Comparison of ENCODE assay signal across 27 cellular contexts in the genomic region with DNA sequence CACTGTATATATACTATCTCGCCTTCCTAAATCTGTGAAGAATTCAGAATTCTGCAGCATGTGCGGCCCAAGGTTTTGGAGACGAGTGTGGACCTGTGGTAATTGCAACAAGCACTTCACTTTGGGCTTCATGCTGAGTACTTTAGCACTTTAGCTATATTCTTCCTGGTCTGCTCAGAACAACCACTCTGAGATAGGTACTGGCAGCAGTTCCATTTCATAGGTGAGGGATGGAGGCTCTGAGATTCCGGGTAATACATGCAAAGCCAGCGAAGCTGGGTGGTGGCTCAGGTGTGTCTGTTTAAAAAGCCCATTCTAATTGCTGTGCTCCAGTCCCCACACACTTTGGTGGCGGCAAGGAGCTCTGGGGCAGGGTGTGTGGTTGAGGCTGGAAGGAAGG. TPM values are rescaled to one million over a fixed set of nuclear protein-coding genes. Genes with fewer than 3 reads are reported as not detected.
"Had no signal": no experiment of that assay in that cellular context is flagged by ENCODE, and none has a peak within 500 bp of the region (broad histone marks: within the 10 kb centered on the region; RNA-seq: fewer than 3 reads in every experiment).

No MANE protein-coding gene starts in this region.

- H3K36me3 ChIP-seq: MG63, Peyer's patch, SJCRH30 had no signal

- H3K4me2 ChIP-seq: PC-9 had no signal

- H3K27me3 ChIP-seq: MG63, Peyer's patch, SJCRH30 had no signal

- H3K4me1 ChIP-seq: Peyer's patch, SJCRH30 had no signal

- DNase-seq: IMR-90; Karpas-422; KG1; MG63; NCI-H1092; NCI-H1105 treated with DMSO at 0.1 percent for 48 hours; NCI-H1417 treated with DMSO at 0.1 percent for 48 hours; NCI-H146; NCI-H1694 treated with DMSO at 0.1 percent for 48 hours; NCI-H1930; NCI-H2081; NCI-H2227 treated with DMSO at 0.1 percent for 48 hours; NCI-H524; NCI-H526 treated with DMSO at 0.1 percent for 48 hours; NCI-H748 treated with DMSO at 0.1 percent for 48 hours; NK-92 treated with Interleukin-12 subunit alpha and Interleukin-12 subunit beta, amount 100 ng/mL, for 24 hours; PC-9; Peyer's patch; SHP77 treated with DMSO at 0.1 percent for 48 hours; SJCRH30; T-helper 1 cell had no signal

- H2AFZ ChIP-seq: PC-9 had no signal

- FAIRE-seq: HepG2 had no signal

- ATAC-seq: HepG2, Right ventricle myocardium inferior, SK-N-SH treated with all-trans-retinoic acid at 6 μM for 48 hours had no signal

- H3K27ac ChIP-seq: PC-9, Peyer's patch, SJCRH30 had no signal

- H3K4me3 ChIP-seq: MG63, PC-9, Peyer's patch, SJCRH30 had no signal

- H3K9me3 ChIP-seq: MG63, Peyer's patch, SJCRH30 had no signal

RNA-seq across cellular contexts. Expression of gene ELF5, which starts 6.4 kb away (rescaled TPM):
- total RNA-seq: HT1080, IMR-90, NCI-H460, OCI-LY7, Peyer's patch, Right ventricle myocardium inferior, SJCRH30 had no signal
- polyA plus RNA-seq: IMR-90 had no signal
